Comparison of ENCODE assay signal across 4 cellular contexts in the genomic region with DNA sequence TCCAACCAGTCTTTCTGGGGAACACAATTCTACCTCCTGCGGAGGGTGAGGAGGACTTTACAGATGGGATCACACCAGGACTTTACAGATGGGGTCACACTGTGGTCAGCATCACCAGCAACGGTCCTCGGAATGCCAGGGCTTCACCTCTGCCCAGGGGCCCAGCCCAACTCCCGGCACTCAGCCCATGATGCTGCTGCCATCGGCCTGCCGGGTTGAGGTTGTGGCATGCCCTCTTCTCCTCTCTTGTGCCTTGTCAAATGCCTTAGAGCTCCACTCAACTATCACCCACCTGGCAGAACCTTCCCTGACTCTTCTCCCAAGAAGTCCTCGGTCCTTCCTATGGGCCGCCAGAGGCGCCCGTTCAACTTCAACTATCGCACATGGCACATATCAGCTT.
"Had no signal": no experiment of that assay in that cellular context is flagged by ENCODE, and none has a peak within 500 bp of the region (broad histone marks: within the 10 kb centered on the region; RNA-seq: fewer than 3 reads in every experiment).

No MANE protein-coding gene starts in this region.

- H3K4me3 Mint-ChIP-seq: GM23338, H9 had no signal

- H3K27ac Mint-ChIP-seq: GM23338, H9 had no signal

- H3K9me3 Mint-ChIP-seq: GM23338, H9 had no signal

- DNase-seq: H9, HCEC 1CT, IMR-90 had no signal
